Comparison of ENCODE assay signal across 14 cellular contexts in the genomic region with DNA sequence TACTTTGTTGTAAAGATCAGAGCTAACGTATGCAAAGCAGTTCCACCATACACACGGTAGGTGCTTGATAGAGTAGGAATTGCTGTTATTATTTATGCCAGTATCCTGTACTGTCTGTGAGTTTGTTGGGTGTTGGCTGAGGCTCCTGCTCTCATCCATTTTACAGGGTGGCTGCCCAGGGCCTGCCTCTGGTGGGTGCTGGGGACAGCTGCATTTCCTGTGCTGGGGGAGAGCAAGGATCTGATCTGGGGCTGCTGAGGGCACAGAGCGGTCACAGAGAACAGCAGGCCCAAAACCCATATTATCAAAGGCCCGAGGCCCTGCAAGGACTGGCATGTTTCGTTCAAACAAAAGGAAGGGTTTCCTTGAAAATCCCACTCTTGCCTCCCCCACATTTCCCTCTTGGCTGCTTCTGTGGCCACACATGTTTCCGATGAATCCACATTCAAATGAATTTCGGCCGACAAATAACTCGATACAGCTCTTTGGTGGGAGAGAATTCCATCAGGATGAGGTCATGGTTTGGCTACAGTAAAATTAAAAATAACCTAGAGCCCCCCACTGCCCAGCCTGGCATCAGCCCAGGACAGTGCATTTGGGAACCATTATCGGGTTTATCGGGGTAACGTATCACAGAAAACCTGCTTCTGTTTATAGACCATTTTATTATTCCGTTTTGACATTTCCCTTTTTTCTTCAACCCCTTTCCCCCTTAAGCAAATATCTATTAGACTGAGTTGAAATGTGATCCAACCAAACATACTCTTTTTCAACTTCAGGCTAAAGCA.
A peak's percentile ranks its signal among the peaks of the same experiment; 100 is the strongest.
DNase-seq lines count a peak whose midpoint lies in the region; FAIRE-seq and TF ChIP-seq lines count a peak whose summit lies in the region.
"Had no signal": no experiment of that assay in that cellular context is flagged by ENCODE, and none has a peak within 500 bp of the region (broad histone marks: within the 10 kb centered on the region; RNA-seq: fewer than 3 reads in every experiment).

No MANE protein-coding gene starts in this region.

- TF ChIP-seq POLR2A in H1 (IDR thresholded peaks at IDR 0.05; ENCODE audit: control extremely low read depth in 1 of 2, low read depth in 2 of 2, low read length in 2 of 2), result no peak

- no peak overlapping the region for H4K91ac ChIP-seq in H1 (replicated peaks; ENCODE audit: insufficient read length, low read length)

- no peak overlapping the region for H3K14ac ChIP-seq in H1 (ENCODE audit: insufficient read length)

- peak overlapping the region; percentile 22 for H2AFZ ChIP-seq in astrocyte (ENCODE audit: low read depth, low read length)
- no peak overlapping the region for H2AFZ ChIP-seq in H1 (ENCODE audit: low read length)

- no peak overlapping the region for H2BK20ac ChIP-seq in H1 (ENCODE audit: low read length)

- FAIRE-seq in astrocyte (lab: Jason Lieb, UNC), result no peak
- no peak for FAIRE-seq in H1 (lab: Jason Lieb, UNC)
- FAIRE-seq in urothelium cell line (lab: Jason Lieb, UNC), result no peak
- FAIRE-seq: H54 had no signal

- 83% methylated on average over 13 of the region's 13 CpGs; no CpG with 5 or more reads in 1 of the 2 experiments for WGBS in H1 (ENCODE audit: extremely low coverage in 1 of 2, insufficient coverage in 1 of 2, insufficient read length in 1 of 2, insufficient replicate concordance in 2 of 2, low coverage in 1 of 2, low lambda C conversion rate in 2 of 2, missing lambda C conversion rate in 1 of 2), 2 experiments

- no peak overlapping the region for H3K4ac ChIP-seq in H1 (replicated peaks; ENCODE audit: insufficient read length, low read depth, low read length)

- H3K27ac Mint-ChIP-seq in astrocyte (ENCODE audit: unreplicated experiment), result no peak overlapping the region
- peak overlapping the region; percentile 55 to 87 (median 75) for H3K27ac Mint-ChIP-seq in nephron
- no peak overlapping the region for H3K27ac Mint-ChIP-seq in activated T-helper 2 cell treated with anti-CD3 and anti-CD28 coated beads, Interferon-gamma antibody, Interleukin-2, Interleukin-4, amounts not matched to agents 10 μg/mL and 5 μg/mL and 100 μg/mL, durations not matched to agents 14 hours and 24 hours and 36 hours
- H3K27ac Mint-ChIP-seq: CD8-positive, alpha-beta T cell had no signal

- H3K27me3 Mint-ChIP-seq in astrocyte (ENCODE audit: low read depth, unreplicated experiment), result peaks cover 32% of the 10 kb centered on the region
- H3K27me3 Mint-ChIP-seq in nephron (ENCODE audit: low read depth), result peaks cover 23% of the 10 kb centered on the region
- H3K27me3 Mint-ChIP-seq in activated T-helper 2 cell treated with anti-CD3 and anti-CD28 coated beads, Interferon-gamma antibody, Interleukin-2, Interleukin-4, amounts not matched to agents 10 μg/mL and 5 μg/mL and 100 μg/mL, durations not matched to agents 14 hours and 24 hours and 36 hours (ENCODE audit: low read depth), result peaks cover 2% of the 10 kb centered on the region

- H3K4me1 Mint-ChIP-seq in astrocyte (ENCODE audit: low read depth, unreplicated experiment) (peaks cover 3% of the 10 kb centered on the region), nephron (peaks cover 36% of the 10 kb centered on the region)
- H3K4me1 Mint-ChIP-seq in activated T-helper 2 cell treated with anti-CD3 and anti-CD28 coated beads, Interferon-gamma antibody, Interleukin-2, Interleukin-4, amounts not matched to agents 10 μg/mL and 5 μg/mL and 100 μg/mL, durations not matched to agents 14 hours and 24 hours and 36 hours (ENCODE audit: low read depth), result no peaks in the 10 kb centered on the region

- no peak for TF ChIP-seq CTCF in astrocyte (IDR thresholded peaks at IDR 0.05; ENCODE audit: insufficient read depth, low read depth, low read length)
- TF ChIP-seq CTCF in H1 (IDR thresholded peaks at IDR 0.05; ENCODE audit: control extremely low read depth in 1 of 3, insufficient read depth in 1 of 3, low read depth in 1 of 3, low read length in 3 of 3), result no peak
- no peak for TF ChIP-seq CTCF in nephron (IDR thresholded peaks at IDR 0.05; ENCODE audit: unreplicated experiment in 3 of 3)

- no peak overlapping the region for H2BK15ac ChIP-seq in H1 (ENCODE audit: low read length)

- H3K4me3 ChIP-seq in astrocyte (ENCODE audit: insufficient read depth, low read depth, low read length) (no peak overlapping the region), H1 (ENCODE audit: extremely low read depth in 1 of 4, insufficient read depth in 2 of 4, low read depth in 3 of 4, low read length in 4 of 4) (no peak overlapping the region)

- intact Hi-C loops in activated T-helper 2 cell treated with anti-CD3 and anti-CD28 coated beads, Interferon-gamma antibody, Interleukin-2, Interleukin-4, amounts not matched to agents 10 μg/mL and 5 μg/mL and 100 μg/mL, durations not matched to agents 14 hours and 24 hours and 36 hours (cut with micrococcal nuclease), result no loop called here

- H3K23ac ChIP-seq in H1 (ENCODE audit: insufficient read length), result no peak overlapping the region

- H2AK5ac ChIP-seq in H1 (ENCODE audit: low read depth, low read length), result no peak overlapping the region

- H3K27ac ChIP-seq in astrocyte (ENCODE audit: low read depth, low read length) (no peak overlapping the region), H1 (ENCODE audit: low read depth, low read length) (no peak overlapping the region)
- H3K27ac ChIP-seq: KMS-11 had no signal

- no peak overlapping the region for H2BK12ac ChIP-seq in H1 (ENCODE audit: low read depth, low read length)

- H3K56ac ChIP-seq in H1 (replicated peaks; ENCODE audit: insufficient read length, low read depth, low read length), result no peak overlapping the region

- H3K4me1 ChIP-seq in astrocyte (ENCODE audit: insufficient read depth, low read length), result peaks cover 10% of the 10 kb centered on the region
- peaks cover 0 to 4% (median 0%) of the 10 kb centered on the region in 4 experiments; a peak in 2 of 7 replicates for H3K4me1 ChIP-seq in H1 (replicated peaks in 1 of 4; ENCODE audit: control insufficient read depth in 3 of 4, insufficient read depth in 4 of 4, low read length in 3 of 4)
- H3K4me1 ChIP-seq: BE2C had no signal

- POLR2A ChIA-PET in H1 (lab: Charles Lee; ENCODE audit: partially characterized antibody), result no interaction called here

- TF ChIP-seq RAD21 in H1 (IDR thresholded peaks at IDR 0.05 in 1 of 2, conservative IDR thresholded peaks at IDR 0.05 in 1 of 2; ENCODE audit: low read depth in 2 of 2, low read length in 2 of 2), result no peak

- no peaks in the 10 kb centered on the region for H3K79me2 ChIP-seq in astrocyte (ENCODE audit: insufficient read depth, low read length)
- H3K79me2 ChIP-seq in H1 (ENCODE audit: control insufficient read depth in 1 of 2, insufficient read depth in 2 of 2, low read length in 2 of 2), result no peaks in the 10 kb centered on the region

- no peak overlapping the region for H2BK120ac ChIP-seq in H1 (replicated peaks; ENCODE audit: low read depth, low read length)

- peaks cover 2% of the 10 kb centered on the region for H3K27me3 ChIP-seq in astrocyte (ENCODE audit: insufficient read depth, low read length)
- H3K27me3 ChIP-seq in H1 (replicated peaks in 1 of 4; ENCODE audit: control insufficient read depth in 3 of 4, extremely low read depth in 1 of 4, insufficient read depth in 3 of 4, low read length in 3 of 4), result no peaks in the 10 kb centered on the region

- no peak overlapping the region for H3K4me3 Mint-ChIP-seq in astrocyte (ENCODE audit: unreplicated experiment)
- peak overlapping the region in 1 of 3 experiments; percentile 11 for H3K4me3 Mint-ChIP-seq in nephron
- no peak overlapping the region for H3K4me3 Mint-ChIP-seq in activated T-helper 2 cell treated with anti-CD3 and anti-CD28 coated beads, Interferon-gamma antibody, Interleukin-2, Interleukin-4, amounts not matched to agents 10 μg/mL and 5 μg/mL and 100 μg/mL, durations not matched to agents 14 hours and 24 hours and 36 hours (ENCODE audit: low read depth)
- H3K4me3 Mint-ChIP-seq: CD8-positive, alpha-beta T cell had no signal

- H3K36me3 ChIP-seq in astrocyte (ENCODE audit: insufficient read depth, low read length) (no peaks in the 10 kb centered on the region), H1 (ENCODE audit: control insufficient read depth in 2 of 4, insufficient read depth in 4 of 4, low read length in 3 of 4) (no peaks in the 10 kb centered on the region)
- H3K36me3 ChIP-seq: BE2C had no signal

- H3K18ac ChIP-seq in H1 (ENCODE audit: extremely low read depth, low read length), result no peak overlapping the region

- no peak for TF ChIP-seq EP300 in H1 (IDR thresholded peaks at IDR 0.05; ENCODE audit: borderline replicate concordance in 1 of 2, low read depth in 2 of 2, low read length in 2 of 2)

- no peaks in the 10 kb centered on the region for H3K36me3 Mint-ChIP-seq in astrocyte (ENCODE audit: low read depth, unreplicated experiment)
- no peaks in the 10 kb centered on the region for H3K36me3 Mint-ChIP-seq in nephron (ENCODE audit: low read depth)
- H3K36me3 Mint-ChIP-seq in activated T-helper 2 cell treated with anti-CD3 and anti-CD28 coated beads, Interferon-gamma antibody, Interleukin-2, Interleukin-4, amounts not matched to agents 10 μg/mL and 5 μg/mL and 100 μg/mL, durations not matched to agents 14 hours and 24 hours and 36 hours (ENCODE audit: low read depth), result no peaks in the 10 kb centered on the region
- H3K36me3 Mint-ChIP-seq: CD8-positive, alpha-beta T cell had no signal

- no peaks in the 10 kb centered on the region for H3K23me2 ChIP-seq in H1 (ENCODE audit: low read depth, low read length)

- no peaks in the 10 kb centered on the region for H3K9me3 ChIP-seq in astrocyte (ENCODE audit: insufficient read depth, low read depth, low read length)
- no peaks in the 10 kb centered on the region for H3K9me3 ChIP-seq in H1 (ENCODE audit: insufficient read depth in 2 of 2, low read depth in 1 of 2, low read length in 1 of 2)
- H3K9me3 ChIP-seq: BE2C had no signal

- H3K9ac ChIP-seq in astrocyte (ENCODE audit: low read length), result no peak overlapping the region
- no peak overlapping the region for H3K9ac ChIP-seq in H1 (replicated peaks in 1 of 4; ENCODE audit: extremely low read depth in 1 of 4, low read depth in 3 of 4, low read length in 3 of 4)
- H3K9ac ChIP-seq: KMS-11 had no signal

- peaks cover 2% of the 10 kb centered on the region for H3K9me3 Mint-ChIP-seq in astrocyte (ENCODE audit: unreplicated experiment)
- peaks cover 3% of the 10 kb centered on the region for H3K9me3 Mint-ChIP-seq in nephron
- no peaks in the 10 kb centered on the region for H3K9me3 Mint-ChIP-seq in activated T-helper 2 cell treated with anti-CD3 and anti-CD28 coated beads, Interferon-gamma antibody, Interleukin-2, Interleukin-4, amounts not matched to agents 10 μg/mL and 5 μg/mL and 100 μg/mL, durations not matched to agents 14 hours and 24 hours and 36 hours
- H3K9me3 Mint-ChIP-seq: CD8-positive, alpha-beta T cell had no signal

- peak overlapping the region; percentile 63 for H3K4me2 ChIP-seq in astrocyte (ENCODE audit: low read length)
- H3K4me2 ChIP-seq in H1 (ENCODE audit: insufficient read depth in 1 of 2, low read depth in 2 of 2, low read length in 2 of 2), result no peak overlapping the region
- H3K4me2 ChIP-seq: KMS-11 had no signal

- CTCF ChIA-PET in H1 (lab: Charles Lee; ENCODE audit: partially characterized antibody), result interaction anchor here (0.6 to 3.3 kb wide), 5 partner anchors 27 to 235 kb away, joined by 3 to 18 read pairs (median 6); no protein-coding TSS in a partner anchor

- DNase-seq in astrocyte (ENCODE audit: low read depth) (peak; percentile 19), H1 (ENCODE audit: low read depth in 1 of 2, low spot score in 2 of 2) (no peak), urothelium cell line (ENCODE audit: low spot score) (peak; percentile 44), ecto neural progenitor cell (ENCODE audit: low spot score) (no peak)
- no peak for DNase-seq in activated T-helper 2 cell treated with anti-CD3 and anti-CD28 coated beads, Interferon-gamma antibody, Interleukin-2, Interleukin-4, amounts not matched to agents 10 μg/mL and 5 μg/mL and 100 μg/mL, durations not matched to agents 14 hours and 24 hours and 36 hours (ENCODE audit: low spot score)
- DNase-seq in stimulated activated CD4-positive, alpha-beta T cell treated with anti-CD3 and anti-CD28 coated beads, Interleukin-2, amount 100 ng/mL, for 48 hours, result no peak
- DNase-seq: BE2C; CD8-positive, alpha-beta T cell; NCI-H1092 treated with DMSO at 0.1 percent for 48 hours; NCI-H1694 treated with DMSO at 0.1 percent for 48 hours; NCI-H82 had no signal

- H4K8ac ChIP-seq in H1 (ENCODE audit: extremely low read depth, insufficient read depth, low read length), result 0 out of 2 replicates have a peak overlapping the region, but pooled peaks have one; percentile 59

- H4K20me1 ChIP-seq in astrocyte (ENCODE audit: insufficient read depth, low read length) (no peaks in the 10 kb centered on the region), H1 (replicated peaks in 1 of 2; ENCODE audit: control insufficient read depth in 1 of 2, insufficient read depth in 2 of 2, low read length in 2 of 2) (no peaks in the 10 kb centered on the region)

- H4K5ac ChIP-seq in H1 (ENCODE audit: insufficient read length, low read depth, low read length), result no peak overlapping the region

- no peaks in the 10 kb centered on the region for H3K79me1 ChIP-seq in H1 (ENCODE audit: low read depth, low read length)

- no peak overlapping the region for H2BK5ac ChIP-seq in H1 (ENCODE audit: low read depth, low read length)

Comparison
In these comparisons a context has a peak if more than half of its experiments do, and no peak if none do; other contexts are left out.
1. DNase-seq: peak in astrocyte (single experiment) and urothelium cell line (single experiment); none in H1 (0 of 2), activated T-helper 2 cell treated with anti-CD3 and anti-CD28 coated beads, Interferon-gamma antibody, Interleukin-2, Interleukin-4, amounts not matched to agents 10 μg/mL and 5 μg/mL and 100 μg/mL, durations not matched to agents 14 hours and 24 hours and 36 hours (single experiment), stimulated activated CD4-positive, alpha-beta T cell treated with anti-CD3 and anti-CD28 coated beads, Interleukin-2, amount 100 ng/mL, for 48 hours (0 of 2) and ecto neural progenitor cell (single experiment).
2. H3K27ac Mint-ChIP-seq: peak in nephron (3 of 3); none in astrocyte (single experiment) and activated T-helper 2 cell treated with anti-CD3 and anti-CD28 coated beads, Interferon-gamma antibody, Interleukin-2, Interleukin-4, amounts not matched to agents 10 μg/mL and 5 μg/mL and 100 μg/mL, durations not matched to agents 14 hours and 24 hours and 36 hours (single experiment).